ENCODE assay signal across 16 cellular contexts in genomic region chr13:52847682-52848432, GRCh38. TPM values are rescaled to one million over a fixed set of nuclear protein-coding genes. Genes with fewer than 3 reads are reported as not detected.
A peak's percentile ranks its signal among the peaks of the same experiment; 100 is the strongest.
DNase-seq lines count a peak whose midpoint lies in the region; ATAC-seq and TF ChIP-seq lines count a peak whose summit lies in the region.
"Had no signal": no experiment of that assay in that cellular context is flagged by ENCODE, and none has a peak within 500 bp of the region (broad histone marks: within the 10 kb centered on the region; RNA-seq: fewer than 3 reads in every experiment).

No MANE protein-coding gene starts in this region.

- no peaks in the 10 kb centered on the region for H3K79me1 ChIP-seq in mesendoderm (ENCODE audit: low read length)

- CTCF ChIA-PET in mammary epithelial cell (lab: Charles Lee; ENCODE audit: low non-redundant PET), result no interaction called here

- no peak overlapping the region for H2BK5ac ChIP-seq in mesendoderm (ENCODE audit: low read length)

- no TSS peak for BruUV-seq in mammary epithelial cell (replicated peaks; lab: Mats Ljungman, UMichigan)

- H3K23ac ChIP-seq in mesendoderm (ENCODE audit: low read length), result no peak overlapping the region

- H2BK15ac ChIP-seq in mesendoderm (replicated peaks; ENCODE audit: low read depth), result no peak overlapping the region

- ATAC-seq in HG03469 (IDR thresholded peaks at IDR 0.05; ENCODE audit: unreplicated experiment), result no peak
- ATAC-seq: gastroesophageal sphincter had no signal

- dilution Hi-C loops in mammary epithelial cell (cut with HindIII; ENCODE audit: low sequenced_read_pairs), result no loop called here

- H3K27ac ChIP-seq in cardiac muscle cell (no peak overlapping the region), left ventricle myocardium inferior (replicated peaks) (no peak overlapping the region), caudate nucleus (ENCODE audit: low read depth, low read length) (peak overlapping the region; percentile 44), mesendoderm (ENCODE audit: low read depth, low read length) (no peak overlapping the region), Peyer's patch (no peak overlapping the region), colonic mucosa (no peak overlapping the region), mammary epithelial cell (ENCODE audit: insufficient read depth, low read depth, low read length) (no peak overlapping the region)
- H3K27ac ChIP-seq: gastroesophageal sphincter, right lobe of liver had no signal

- peaks cover 61% of the 10 kb centered on the region for H3K27me3 ChIP-seq in cardiac muscle cell
- peaks cover 84% of the 10 kb centered on the region for H3K27me3 ChIP-seq in left ventricle myocardium inferior (ENCODE audit: low read depth)
- H3K27me3 ChIP-seq in mesendoderm (ENCODE audit: insufficient read depth, low read length, poor library complexity), result peaks cover 26% of the 10 kb centered on the region
- H3K27me3 ChIP-seq in Peyer's patch, result peaks cover 0 to 50% of the 10 kb centered on the region in 2 donors
- H3K27me3 ChIP-seq in colonic mucosa, result peaks cover 63% of the 10 kb centered on the region
- H3K27me3 ChIP-seq in mammary epithelial cell (ENCODE audit: insufficient read depth, low read length), result peaks cover 61% of the 10 kb centered on the region

- H2BK120ac ChIP-seq in mesendoderm (ENCODE audit: low read depth, low read length), result no peak overlapping the region

- no peak for TF ChIP-seq CTCF in cardiac muscle cell (IDR thresholded peaks at IDR 0.05; ENCODE audit: low read depth, low read length)
- no peak for TF ChIP-seq CTCF in left ventricle myocardium inferior (IDR thresholded peaks at IDR 0.05; ENCODE audit: borderline replicate concordance)
- TF ChIP-seq CTCF in Peyer's patch (IDR thresholded peaks at IDR 0.05), result no peak
- TF ChIP-seq CTCF in colonic mucosa (IDR thresholded peaks at IDR 0.05), result no peak
- no peak for TF ChIP-seq CTCF in mammary epithelial cell (conservative IDR thresholded peaks at IDR 0.05 in 1 of 2, IDR thresholded peaks at IDR 0.05 in 1 of 2; ENCODE audit: extremely low read depth in 1 of 2, insufficient read depth in 1 of 2, low read depth in 1 of 2, low read length in 2 of 2)

- H2AK5ac ChIP-seq in mesendoderm (ENCODE audit: low read length), result no peak overlapping the region

- H3K4me3 ChIP-seq in cardiac muscle cell (peak overlapping the region; percentile 31), left ventricle myocardium inferior (no peak overlapping the region), mesendoderm (ENCODE audit: low read length) (no peak overlapping the region), Peyer's patch (no peak overlapping the region), colonic mucosa (no peak overlapping the region), mammary epithelial cell (replicated peaks in 1 of 3; ENCODE audit: insufficient read depth in 1 of 3, low read depth in 2 of 3, low read length in 3 of 3) (no peak overlapping the region)
- H3K4me3 ChIP-seq: HAP-1, right lobe of liver had no signal

- in situ Hi-C loops in mammary epithelial cell (cut with MboI; ENCODE audit: low sequenced_read_pairs in 2 of 2), result no loop called here

- peaks cover 7% of the 10 kb centered on the region for H4K20me1 ChIP-seq in mammary epithelial cell (ENCODE audit: insufficient read depth, low read length)

- no peak overlapping the region for H3K9ac ChIP-seq in mesendoderm (ENCODE audit: low read length)
- H3K9ac ChIP-seq in colonic mucosa (ENCODE audit: low read depth in 2 of 2, low read length in 2 of 2), result no peak overlapping the region
- no peak overlapping the region for H3K9ac ChIP-seq in mammary epithelial cell (ENCODE audit: insufficient read depth, low read length)

- no peak overlapping the region for H4K8ac ChIP-seq in mesendoderm (ENCODE audit: low read depth, low read length)

- no peak overlapping the region for H3K18ac ChIP-seq in mesendoderm (ENCODE audit: low read length)

- no CpG with 5 or more reads among the region's 75 CpGs for WGBS in mesendoderm (ENCODE audit: extremely low coverage, insufficient coverage, low lambda C conversion rate)
- 20% methylated on average over 12 of the region's 75 CpGs for WGBS in mammary epithelial cell (ENCODE audit: low coverage, missing lambda C conversion rate)

- H3K36me3 ChIP-seq in cardiac muscle cell (no peaks in the 10 kb centered on the region), left ventricle myocardium inferior (no peaks in the 10 kb centered on the region), mesendoderm (ENCODE audit: control insufficient read depth, insufficient read depth, low read length) (no peaks in the 10 kb centered on the region), Peyer's patch (no peaks in the 10 kb centered on the region), colonic mucosa (no peaks in the 10 kb centered on the region), mammary epithelial cell (ENCODE audit: insufficient read depth, low read length) (no peaks in the 10 kb centered on the region)
- H3K36me3 ChIP-seq: gastroesophageal sphincter, HAP-1, right lobe of liver had no signal

- no peak overlapping the region for H4K5ac ChIP-seq in mesendoderm (ENCODE audit: low read length)

- intact Hi-C loops in left ventricle myocardium inferior (cut with micrococcal nuclease) (no loop called here), colonic mucosa (cut with DNase I) (loop anchor here (10.0 kb wide), 1 partner anchor 233 kb away; no protein-coding TSS in a partner anchor), mammary epithelial cell (cut with micrococcal nuclease) (loop anchor here (5.0 kb wide), 1 partner anchor 181 kb away; no protein-coding TSS in a partner anchor)

- no peak overlapping the region for H2AFZ ChIP-seq in mammary epithelial cell (ENCODE audit: low read depth, low read length)

- H3K56ac ChIP-seq in mesendoderm (ENCODE audit: low read length), result no peak overlapping the region

- TF ChIP-seq POLR2A in Peyer's patch (IDR thresholded peaks at IDR 0.05), result no peak

- no peak overlapping the region for H3K4ac ChIP-seq in mesendoderm (ENCODE audit: low read depth, low read length)

- H3K9me3 ChIP-seq in cardiac muscle cell (ENCODE audit: low read depth) (no peaks in the 10 kb centered on the region), left ventricle myocardium inferior (replicated peaks) (no peaks in the 10 kb centered on the region), Peyer's patch (peaks cover 0 to 14% (median 0%) of the 10 kb centered on the region in 4 donors), colonic mucosa (no peaks in the 10 kb centered on the region), mammary epithelial cell (replicated peaks; ENCODE audit: insufficient read depth, low read length) (peaks cover 9% of the 10 kb centered on the region)
- H3K9me3 ChIP-seq: HAP-1, right lobe of liver had no signal

- DNase-seq in cardiac muscle cell (ENCODE audit: low read depth in 1 of 2, low spot score in 1 of 2), result no peak
- DNase-seq in left ventricle myocardium inferior, result no peak
- peak in 2 of 61 donors; percentile 18 to 26 for DNase-seq in caudate nucleus (lab: John Stamatoyannopoulos, UW)
- no peak for DNase-seq in mesendoderm
- DNase-seq in Peyer's patch, result no peak
- DNase-seq in colonic mucosa, result no peak
- DNase-seq in mammary epithelial cell, result no peak
- DNase-seq: GF-D8, SW 1271 had no signal

- H3K79me2 ChIP-seq in mesendoderm (ENCODE audit: control insufficient read depth, insufficient read depth, low read length) (no peaks in the 10 kb centered on the region), mammary epithelial cell (ENCODE audit: insufficient read depth, low read length) (no peaks in the 10 kb centered on the region)

- H3K4me2 ChIP-seq in mesendoderm (ENCODE audit: low read length) (peak overlapping the region; percentile 48), mammary epithelial cell (ENCODE audit: insufficient read depth, low read depth, low read length) (no peak overlapping the region)

- peaks cover 9% of the 10 kb centered on the region for H3K4me1 ChIP-seq in cardiac muscle cell (ENCODE audit: low read depth)
- peaks cover 47% of the 10 kb centered on the region for H3K4me1 ChIP-seq in left ventricle myocardium inferior
- peaks cover 10% of the 10 kb centered on the region for H3K4me1 ChIP-seq in mesendoderm (ENCODE audit: control insufficient read depth, low read depth, low read length)
- peaks cover 0 to 23% (median 9%) of the 10 kb centered on the region in 4 donors for H3K4me1 ChIP-seq in Peyer's patch
- H3K4me1 ChIP-seq in colonic mucosa, result peaks cover 9% of the 10 kb centered on the region
- peaks cover 4% of the 10 kb centered on the region for H3K4me1 ChIP-seq in mammary epithelial cell (ENCODE audit: insufficient read depth, low read length)

RNA-seq across cellular contexts. Expression of gene PCDH8, which starts 0.6 kb away (rescaled TPM):
- total RNA-seq in cardiac muscle cell (0.42 and 0.74 TPM in 2 replicates), left ventricle myocardium inferior (not detected), Peyer's patch (not detected), colonic mucosa (under 1 TPM; 0.15 to 0.21 TPM), mammary epithelial cell (under 1 TPM in 1 of 2 donors, not detected in 1; under 0.01 TPM)
- polyA plus RNA-seq in cardiac muscle cell (0.07 and 0.84 TPM in 2 replicates), mammary epithelial cell (not detected)
- polyA plus RNA-seq in mesendoderm (2013, experiment 1 of 2), result 0.52 TPM
- 0.80 TPM for polyA plus RNA-seq in mesendoderm (2013, experiment 2 of 2)
- not detected for polyA minus RNA-seq in mammary epithelial cell
- total RNA-seq: chondrocyte, M059J, right lobe of liver, subcutaneous adipose tissue had no signal
